20 cellular contexts compared by ENCODE assay signal in genomic region chr15:64369078-64369607, GRCh38.
A peak's percentile ranks its signal among the peaks of the same experiment; 100 is the strongest.
DNase-seq lines count a peak whose midpoint lies in the region; ATAC-seq and TF ChIP-seq lines count a peak whose summit lies in the region.
"Had no signal": no experiment of that assay in that cellular context is flagged by ENCODE, and none has a peak within 500 bp of the region (broad histone marks: within the 10 kb centered on the region; RNA-seq: fewer than 3 reads in every experiment).

No MANE protein-coding gene starts in this region.

- CTCF ChIA-PET in HEK293T (lab: Yijun Ruan, JAX), result interaction anchor here (0.6 kb wide), 1 partner anchor 118 kb away, joined by 4 read pairs; no protein-coding TSS in a partner anchor

- DNase-seq in HEK293T (ENCODE audit: extremely low spot score), result no peak
- peak; percentile 24 for DNase-seq in amniotic epithelial cell (ENCODE audit: low read depth)
- peak; percentile 24 for DNase-seq in fibroblast of mammary gland (ENCODE audit: low read depth)
- DNase-seq in skeletal muscle cell (ENCODE audit: low read depth), result peak; percentile 25
- DNase-seq in activated gamma-delta T cell (lab: John Stamatoyannopoulos, UW), result no peak
- no peak for DNase-seq in OCI-M1 (lab: John Stamatoyannopoulos, UW)
- DNase-seq: BE2C, H9, MM.1S, NCI-H1048, NCI-H1417 treated with DMSO at 0.1 percent for 48 hours, NCI-H187 treated with DMSO at 0.1 percent for 48 hours, NCI-H446, NCI-H526, PC-9, RPMI8226, SHP77 treated with DMSO at 0.1 percent for 48 hours, SW 1271 had no signal

- H3K4me3 ChIP-seq in fibroblast of mammary gland (ENCODE audit: control insufficient read depth, low read depth, low read length), result no peak overlapping the region
- no peak overlapping the region for H3K4me3 ChIP-seq in skeletal muscle cell (ENCODE audit: low read depth, low read length)
- H3K4me3 ChIP-seq: PC-9, SK-N-MC had no signal

- no peak for TF ChIP-seq CTCF in fibroblast of mammary gland (conservative IDR thresholded peaks at IDR 0.05; ENCODE audit: control insufficient read depth, insufficient read depth, low read depth, low read length)

- POLR2A ChIA-PET in HEK293T (lab: Yijun Ruan, JAX), result no interaction called here

- no peak for ATAC-seq in HG03439 (IDR thresholded peaks at IDR 0.05; ENCODE audit: unreplicated experiment)

TF ChIP-seq in HEK293T, 16 proteins besides CTCF, POLR2A, EP300 and RAD21:
- TF ChIP-seq NFRKB (IDR thresholded peaks at IDR 0.05) (no peak), ZNF384 (IDR thresholded peaks at IDR 0.05) (0 out of 2 replicates have a peak, but pooled peaks have one; percentile 44), FOXA1 (IDR thresholded peaks at IDR 0.05) (no peak)
TF ChIP-seq in HEK293T: peak in this region for 1.

Comparison
In these comparisons a context has a peak if more than half of its experiments do, and no peak if none do; other contexts are left out.
1. DNase-seq: peak in amniotic epithelial cell (single experiment), fibroblast of mammary gland (single experiment) and skeletal muscle cell (single experiment); none in HEK293T (single experiment), activated gamma-delta T cell (single experiment) and OCI-M1 (single experiment).